1 cellular context compared by ENCODE assay signal in genomic region chr1:205237526-205238484, GRCh38.
TF ChIP-seq lines count a peak whose summit lies in the region.

No MANE protein-coding gene starts in this region.

TF ChIP-seq in WTC11, 78 proteins besides CTCF, POLR2A, EP300 and RAD21 (continued from another document):
- TF ChIP-seq, protein P1, sequence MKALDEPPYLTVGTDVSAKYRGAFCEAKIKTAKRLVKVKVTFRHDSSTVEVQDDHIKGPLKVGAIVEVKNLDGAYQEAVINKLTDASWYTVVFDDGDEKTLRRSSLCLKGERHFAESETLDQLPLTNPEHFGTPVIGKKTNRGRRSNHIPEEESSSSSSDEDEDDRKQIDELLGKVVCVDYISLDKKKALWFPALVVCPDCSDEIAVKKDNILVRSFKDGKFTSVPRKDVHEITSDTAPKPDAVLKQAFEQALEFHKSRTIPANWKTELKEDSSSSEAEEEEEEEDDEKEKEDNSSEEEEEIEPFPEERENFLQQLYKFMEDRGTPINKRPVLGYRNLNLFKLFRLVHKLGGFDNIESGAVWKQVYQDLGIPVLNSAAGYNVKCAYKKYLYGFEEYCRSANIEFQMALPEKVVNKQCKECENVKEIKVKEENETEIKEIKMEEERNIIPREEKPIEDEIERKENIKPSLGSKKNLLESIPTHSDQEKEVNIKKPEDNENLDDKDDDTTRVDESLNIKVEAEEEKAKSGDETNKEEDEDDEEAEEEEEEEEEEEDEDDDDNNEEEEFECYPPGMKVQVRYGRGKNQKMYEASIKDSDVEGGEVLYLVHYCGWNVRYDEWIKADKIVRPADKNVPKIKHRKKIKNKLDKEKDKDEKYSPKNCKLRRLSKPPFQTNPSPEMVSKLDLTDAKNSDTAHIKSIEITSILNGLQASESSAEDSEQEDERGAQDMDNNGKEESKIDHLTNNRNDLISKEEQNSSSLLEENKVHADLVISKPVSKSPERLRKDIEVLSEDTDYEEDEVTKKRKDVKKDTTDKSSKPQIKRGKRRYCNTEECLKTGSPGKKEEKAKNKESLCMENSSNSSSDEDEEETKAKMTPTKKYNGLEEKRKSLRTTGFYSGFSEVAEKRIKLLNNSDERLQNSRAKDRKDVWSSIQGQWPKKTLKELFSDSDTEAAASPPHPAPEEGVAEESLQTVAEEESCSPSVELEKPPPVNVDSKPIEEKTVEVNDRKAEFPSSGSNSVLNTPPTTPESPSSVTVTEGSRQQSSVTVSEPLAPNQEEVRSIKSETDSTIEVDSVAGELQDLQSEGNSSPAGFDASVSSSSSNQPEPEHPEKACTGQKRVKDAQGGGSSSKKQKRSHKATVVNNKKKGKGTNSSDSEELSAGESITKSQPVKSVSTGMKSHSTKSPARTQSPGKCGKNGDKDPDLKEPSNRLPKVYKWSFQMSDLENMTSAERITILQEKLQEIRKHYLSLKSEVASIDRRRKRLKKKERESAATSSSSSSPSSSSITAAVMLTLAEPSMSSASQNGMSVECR (CRISPR knock-in tag; IDR thresholded peaks at IDR 0.05; ENCODE audit: borderline replicate concordance) = no peak
- TF ChIP-seq RORB (CRISPR knock-in tag; IDR thresholded peaks at IDR 0.05) = no peak
- no peak for TF ChIP-seq TCF7 (CRISPR knock-in tag; IDR thresholded peaks at IDR 0.05; ENCODE audit: low read depth)
- TF ChIP-seq SP1 (CRISPR knock-in tag; conservative IDR thresholded peaks at IDR 0.05) = no peak
- no peak for TF ChIP-seq HMGA2 (CRISPR knock-in tag; IDR thresholded peaks at IDR 0.05)
- no peak for TF ChIP-seq ZNF219 (CRISPR knock-in tag; IDR thresholded peaks at IDR 0.05; ENCODE audit: borderline replicate concordance)
